ENCODE assay signal across 1 cellular context in the genomic region with DNA sequence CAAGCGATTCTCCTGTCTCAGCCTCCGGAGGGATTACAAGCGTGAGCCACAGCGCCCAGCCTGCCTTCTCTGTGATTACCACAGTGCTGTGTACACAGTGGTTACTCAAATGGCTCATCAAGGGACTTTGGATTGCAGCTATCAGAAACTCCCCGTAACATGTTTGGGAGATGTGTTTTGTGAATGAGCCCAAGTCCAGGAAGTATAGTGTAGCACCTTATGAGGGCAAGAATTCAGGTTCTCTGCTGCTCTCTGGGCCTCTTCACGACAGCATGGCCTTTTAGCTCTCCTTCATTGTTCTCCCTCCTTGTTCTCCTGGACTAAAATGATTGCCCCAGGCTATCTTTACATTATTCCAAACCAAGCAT.
TF ChIP-seq lines count a peak whose summit lies in the region.

No MANE protein-coding gene starts in this region.

TF ChIP-seq in HepG2, 621 proteins besides CTCF, POLR2A, EP300 and RAD21 (continued from another document and continues in another):
- no peak for TF ChIP-seq ZNF326 (CRISPR knock-in tag; IDR thresholded peaks at IDR 0.05; ENCODE audit: borderline replicate concordance)
- TF ChIP-seq FOXO1 (CRISPR knock-in tag; IDR thresholded peaks at IDR 0.05): peak; percentile 89
- TF ChIP-seq SRF (IDR thresholded peaks at IDR 0.05; ENCODE audit: low read depth, low read length): peak; percentile 15; the same call in 1 of the 2 replicates
- no peak for TF ChIP-seq FLYWCH1 (CRISPR knock-in tag; IDR thresholded peaks at IDR 0.05)
- TF ChIP-seq MTF1 (CRISPR knock-in tag; IDR thresholded peaks at IDR 0.05): no peak
- TF ChIP-seq, protein P1, sequence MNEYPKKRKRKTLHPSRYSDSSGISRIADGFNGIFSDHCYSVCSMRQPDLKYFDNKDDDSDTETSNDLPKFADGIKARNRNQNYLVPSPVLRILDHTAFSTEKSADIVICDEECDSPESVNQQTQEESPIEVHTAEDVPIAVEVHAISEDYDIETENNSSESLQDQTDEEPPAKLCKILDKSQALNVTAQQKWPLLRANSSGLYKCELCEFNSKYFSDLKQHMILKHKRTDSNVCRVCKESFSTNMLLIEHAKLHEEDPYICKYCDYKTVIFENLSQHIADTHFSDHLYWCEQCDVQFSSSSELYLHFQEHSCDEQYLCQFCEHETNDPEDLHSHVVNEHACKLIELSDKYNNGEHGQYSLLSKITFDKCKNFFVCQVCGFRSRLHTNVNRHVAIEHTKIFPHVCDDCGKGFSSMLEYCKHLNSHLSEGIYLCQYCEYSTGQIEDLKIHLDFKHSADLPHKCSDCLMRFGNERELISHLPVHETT (CRISPR knock-in tag; conservative IDR thresholded peaks at IDR 0.05): no peak
- peak; percentile 79 for TF ChIP-seq ZNF12 (CRISPR knock-in tag; IDR thresholded peaks at IDR 0.05)
- no peak for TF ChIP-seq NFE2L2 (IDR thresholded peaks at IDR 0.05; ENCODE audit: low read length)
- TF ChIP-seq TBX2 (CRISPR knock-in tag; IDR thresholded peaks at IDR 0.05; ENCODE audit: borderline replicate concordance): peak; percentile 85
- no peak for TF ChIP-seq AGO1 (IDR thresholded peaks at IDR 0.05; ENCODE audit: low read depth, low read length, poor library complexity, severe bottlenecking)
- no peak for TF ChIP-seq ZNF75D (CRISPR knock-in tag; IDR thresholded peaks at IDR 0.05; ENCODE audit: borderline replicate concordance)
- no peak for TF ChIP-seq MZF1 (CRISPR knock-in tag; IDR thresholded peaks at IDR 0.05; ENCODE audit: borderline replicate concordance)
- TF ChIP-seq, protein P2, sequence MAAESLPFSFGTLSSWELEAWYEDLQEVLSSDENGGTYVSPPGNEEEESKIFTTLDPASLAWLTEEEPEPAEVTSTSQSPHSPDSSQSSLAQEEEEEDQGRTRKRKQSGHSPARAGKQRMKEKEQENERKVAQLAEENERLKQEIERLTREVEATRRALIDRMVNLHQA (CRISPR knock-in tag; IDR thresholded peaks at IDR 0.05): no peak
- TF ChIP-seq MIER3 (CRISPR knock-in tag; IDR thresholded peaks at IDR 0.05; ENCODE audit: borderline replicate concordance): no peak
- TF ChIP-seq MYC (CRISPR knock-in tag; IDR thresholded peaks at IDR 0.05; ENCODE audit: borderline replicate concordance): peak; percentile 43; the same call in 1 of the 2 replicates
- TF ChIP-seq SMAD1 (CRISPR knock-in tag; IDR thresholded peaks at IDR 0.05; ENCODE audit: borderline replicate concordance, low read depth): no peak
- TF ChIP-seq DMAP1 (CRISPR knock-in tag; IDR thresholded peaks at IDR 0.05): peak; percentile 45; the same call in 1 of the 2 replicates
- TF ChIP-seq ZFP82 (CRISPR knock-in tag; IDR thresholded peaks at IDR 0.05; ENCODE audit: borderline replicate concordance): no peak
- no peak for TF ChIP-seq ZNF207 (IDR thresholded peaks at IDR 0.05; ENCODE audit: borderline replicate concordance)
- TF ChIP-seq RBM39 (IDR thresholded peaks at IDR 0.05; ENCODE audit: low read depth, low read length, poor library complexity, severe bottlenecking): no peak
- no peak for TF ChIP-seq ZMAT3 (CRISPR knock-in tag; conservative IDR thresholded peaks at IDR 0.05)
- no peak for TF ChIP-seq ZNF496 (CRISPR knock-in tag; IDR thresholded peaks at IDR 0.05; ENCODE audit: insufficient replicate concordance)
- no peak for TF ChIP-seq PHB2 (IDR thresholded peaks at IDR 0.05; ENCODE audit: partially characterized antibody)
- TF ChIP-seq ZNF33B (CRISPR knock-in tag; IDR thresholded peaks at IDR 0.05): no peak
- TF ChIP-seq, protein P3, sequence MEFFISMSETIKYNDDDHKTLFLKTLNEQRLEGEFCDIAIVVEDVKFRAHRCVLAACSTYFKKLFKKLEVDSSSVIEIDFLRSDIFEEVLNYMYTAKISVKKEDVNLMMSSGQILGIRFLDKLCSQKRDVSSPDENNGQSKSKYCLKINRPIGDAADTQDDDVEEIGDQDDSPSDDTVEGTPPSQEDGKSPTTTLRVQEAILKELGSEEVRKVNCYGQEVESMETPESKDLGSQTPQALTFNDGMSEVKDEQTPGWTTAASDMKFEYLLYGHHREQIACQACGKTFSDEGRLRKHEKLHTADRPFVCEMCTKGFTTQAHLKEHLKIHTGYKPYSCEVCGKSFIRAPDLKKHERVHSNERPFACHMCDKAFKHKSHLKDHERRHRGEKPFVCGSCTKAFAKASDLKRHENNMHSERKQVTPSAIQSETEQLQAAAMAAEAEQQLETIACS (CRISPR knock-in tag; IDR thresholded peaks at IDR 0.05): no peak
- no peak for TF ChIP-seq IRX3 (CRISPR knock-in tag; IDR thresholded peaks at IDR 0.05; ENCODE audit: borderline replicate concordance, low read depth)
- TF ChIP-seq SRSF1 (optimal IDR thresholded peaks at IDR 0.05; ENCODE audit: low read depth, low read length): no peak
- TF ChIP-seq SNRNP70 (IDR thresholded peaks at IDR 0.05; ENCODE audit: low read depth, low read length): no peak
- no peak for TF ChIP-seq NFKB2 (CRISPR knock-in tag; IDR thresholded peaks at IDR 0.05; ENCODE audit: borderline replicate concordance)
- no peak for TF ChIP-seq ZNF619 (CRISPR knock-in tag; IDR thresholded peaks at IDR 0.05)
- no peak for TF ChIP-seq ZBTB21 (CRISPR knock-in tag; IDR thresholded peaks at IDR 0.05)
- no peak for TF ChIP-seq ZSCAN22 (CRISPR knock-in tag; IDR thresholded peaks at IDR 0.05)
- TF ChIP-seq, protein P4, sequence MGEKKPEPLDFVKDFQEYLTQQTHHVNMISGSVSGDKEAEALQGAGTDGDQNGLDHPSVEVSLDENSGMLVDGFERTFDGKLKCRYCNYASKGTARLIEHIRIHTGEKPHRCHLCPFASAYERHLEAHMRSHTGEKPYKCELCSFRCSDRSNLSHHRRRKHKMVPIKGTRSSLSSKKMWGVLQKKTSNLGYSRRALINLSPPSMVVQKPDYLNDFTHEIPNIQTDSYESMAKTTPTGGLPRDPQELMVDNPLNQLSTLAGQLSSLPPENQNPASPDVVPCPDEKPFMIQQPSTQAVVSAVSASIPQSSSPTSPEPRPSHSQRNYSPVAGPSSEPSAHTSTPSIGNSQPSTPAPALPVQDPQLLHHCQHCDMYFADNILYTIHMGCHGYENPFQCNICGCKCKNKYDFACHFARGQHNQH (CRISPR knock-in tag; IDR thresholded peaks at IDR 0.05): peak; percentile 80
- TF ChIP-seq ZKSCAN1 (IDR thresholded peaks at IDR 0.05; ENCODE audit: low read length): no peak
- peak; percentile 44; the same call in 1 of the 2 replicates for TF ChIP-seq NR2F6 (IDR thresholded peaks at IDR 0.05)
- peak; percentile 56; the same call in 1 of the 2 replicates for TF ChIP-seq NR2F6 (CRISPR knock-in tag; IDR thresholded peaks at IDR 0.05)
- no peak for TF ChIP-seq ZFP36L1 (CRISPR knock-in tag; IDR thresholded peaks at IDR 0.05)
- TF ChIP-seq, protein P5, sequence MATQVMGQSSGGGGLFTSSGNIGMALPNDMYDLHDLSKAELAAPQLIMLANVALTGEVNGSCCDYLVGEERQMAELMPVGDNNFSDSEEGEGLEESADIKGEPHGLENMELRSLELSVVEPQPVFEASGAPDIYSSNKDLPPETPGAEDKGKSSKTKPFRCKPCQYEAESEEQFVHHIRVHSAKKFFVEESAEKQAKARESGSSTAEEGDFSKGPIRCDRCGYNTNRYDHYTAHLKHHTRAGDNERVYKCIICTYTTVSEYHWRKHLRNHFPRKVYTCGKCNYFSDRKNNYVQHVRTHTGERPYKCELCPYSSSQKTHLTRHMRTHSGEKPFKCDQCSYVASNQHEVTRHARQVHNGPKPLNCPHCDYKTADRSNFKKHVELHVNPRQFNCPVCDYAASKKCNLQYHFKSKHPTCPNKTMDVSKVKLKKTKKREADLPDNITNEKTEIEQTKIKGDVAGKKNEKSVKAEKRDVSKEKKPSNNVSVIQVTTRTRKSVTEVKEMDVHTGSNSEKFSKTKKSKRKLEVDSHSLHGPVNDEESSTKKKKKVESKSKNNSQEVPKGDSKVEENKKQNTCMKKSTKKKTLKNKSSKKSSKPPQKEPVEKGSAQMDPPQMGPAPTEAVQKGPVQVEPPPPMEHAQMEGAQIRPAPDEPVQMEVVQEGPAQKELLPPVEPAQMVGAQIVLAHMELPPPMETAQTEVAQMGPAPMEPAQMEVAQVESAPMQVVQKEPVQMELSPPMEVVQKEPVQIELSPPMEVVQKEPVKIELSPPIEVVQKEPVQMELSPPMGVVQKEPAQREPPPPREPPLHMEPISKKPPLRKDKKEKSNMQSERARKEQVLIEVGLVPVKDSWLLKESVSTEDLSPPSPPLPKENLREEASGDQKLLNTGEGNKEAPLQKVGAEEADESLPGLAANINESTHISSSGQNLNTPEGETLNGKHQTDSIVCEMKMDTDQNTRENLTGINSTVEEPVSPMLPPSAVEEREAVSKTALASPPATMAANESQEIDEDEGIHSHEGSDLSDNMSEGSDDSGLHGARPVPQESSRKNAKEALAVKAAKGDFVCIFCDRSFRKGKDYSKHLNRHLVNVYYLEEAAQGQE (IDR thresholded peaks at IDR 0.05; ENCODE audit: borderline replicate concordance in 1 of 2, low read depth in 1 of 2, low read length in 2 of 2): peak in 1 of 2 experiments; percentile 53; a peak in 1 of 4 replicates
- TF ChIP-seq PCBP2 (optimal IDR thresholded peaks at IDR 0.05; ENCODE audit: low read depth, low read length, poor library complexity, severe bottlenecking): no peak
- peak; percentile 36; the same call in 1 of the 2 replicates for TF ChIP-seq CCDC6 (CRISPR knock-in tag; IDR thresholded peaks at IDR 0.05)
- no peak for TF ChIP-seq FOXM1 (CRISPR knock-in tag; IDR thresholded peaks at IDR 0.05)
- TF ChIP-seq, protein P6, sequence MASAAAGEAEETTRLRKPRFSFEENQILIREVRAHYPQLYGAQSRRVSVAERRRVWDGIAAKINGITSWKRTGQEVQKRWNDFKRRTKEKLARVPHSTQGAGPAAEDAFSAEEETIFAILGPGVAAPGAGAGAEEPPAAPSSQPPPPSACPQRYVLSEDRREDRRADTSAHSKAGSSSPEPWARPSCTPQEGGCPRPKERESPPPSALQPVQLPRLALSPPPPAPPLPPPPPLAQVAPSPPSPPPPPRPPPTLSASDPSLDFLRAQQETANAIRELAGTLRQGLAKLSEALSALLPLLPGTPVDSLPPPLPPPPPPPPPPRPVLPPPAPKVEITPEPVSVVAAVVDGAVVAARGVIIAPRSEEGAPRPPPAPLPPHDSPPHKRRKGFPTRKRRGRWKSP (CRISPR knock-in tag; IDR thresholded peaks at IDR 0.05): no peak
- TF ChIP-seq, protein P7, sequence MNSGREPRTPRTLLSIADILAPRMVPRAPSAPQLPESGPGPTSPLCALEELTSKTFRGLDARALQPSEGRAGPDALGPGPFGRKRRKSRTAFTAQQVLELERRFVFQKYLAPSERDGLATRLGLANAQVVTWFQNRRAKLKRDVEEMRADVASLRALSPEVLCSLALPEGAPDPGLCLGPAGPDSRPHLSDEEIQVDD (CRISPR knock-in tag; IDR thresholded peaks at IDR 0.05; ENCODE audit: borderline replicate concordance): no peak
- no peak for TF ChIP-seq ZNF20 (CRISPR knock-in tag; IDR thresholded peaks at IDR 0.05)
- 0 out of 2 replicates have a peak, but pooled peaks have one; percentile 50 for TF ChIP-seq SATB2 (CRISPR knock-in tag; IDR thresholded peaks at IDR 0.05)
- TF ChIP-seq, protein P8, sequence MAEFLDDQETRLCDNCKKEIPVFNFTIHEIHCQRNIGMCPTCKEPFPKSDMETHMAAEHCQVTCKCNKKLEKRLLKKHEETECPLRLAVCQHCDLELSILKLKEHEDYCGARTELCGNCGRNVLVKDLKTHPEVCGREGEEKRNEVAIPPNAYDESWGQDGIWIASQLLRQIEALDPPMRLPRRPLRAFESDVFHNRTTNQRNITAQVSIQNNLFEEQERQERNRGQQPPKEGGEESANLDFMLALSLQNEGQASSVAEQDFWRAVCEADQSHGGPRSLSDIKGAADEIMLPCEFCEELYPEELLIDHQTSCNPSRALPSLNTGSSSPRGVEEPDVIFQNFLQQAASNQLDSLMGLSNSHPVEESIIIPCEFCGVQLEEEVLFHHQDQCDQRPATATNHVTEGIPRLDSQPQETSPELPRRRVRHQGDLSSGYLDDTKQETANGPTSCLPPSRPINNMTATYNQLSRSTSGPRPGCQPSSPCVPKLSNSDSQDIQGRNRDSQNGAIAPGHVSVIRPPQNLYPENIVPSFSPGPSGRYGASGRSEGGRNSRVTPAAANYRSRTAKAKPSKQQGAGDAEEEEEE (CRISPR knock-in tag; IDR thresholded peaks at IDR 0.05; ENCODE audit: borderline replicate concordance): no peak
- TF ChIP-seq, protein P9, sequence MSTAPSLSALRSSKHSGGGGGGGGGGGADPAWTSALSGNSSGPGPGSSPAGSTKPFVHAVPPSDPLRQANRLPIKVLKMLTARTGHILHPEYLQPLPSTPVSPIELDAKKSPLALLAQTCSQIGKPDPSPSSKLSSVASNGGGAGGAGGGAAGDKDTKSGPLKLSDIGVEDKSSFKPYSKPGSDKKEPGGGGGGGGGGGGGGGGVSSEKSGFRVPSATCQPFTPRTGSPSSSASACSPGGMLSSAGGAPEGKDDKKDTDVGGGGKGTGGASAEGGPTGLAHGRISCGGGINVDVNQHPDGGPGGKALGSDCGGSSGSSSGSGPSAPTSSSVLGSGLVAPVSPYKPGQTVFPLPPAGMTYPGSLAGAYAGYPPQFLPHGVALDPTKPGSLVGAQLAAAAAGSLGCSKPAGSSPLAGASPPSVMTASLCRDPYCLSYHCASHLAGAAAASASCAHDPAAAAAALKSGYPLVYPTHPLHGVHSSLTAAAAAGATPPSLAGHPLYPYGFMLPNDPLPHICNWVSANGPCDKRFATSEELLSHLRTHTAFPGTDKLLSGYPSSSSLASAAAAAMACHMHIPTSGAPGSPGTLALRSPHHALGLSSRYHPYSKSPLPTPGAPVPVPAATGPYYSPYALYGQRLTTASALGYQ (CRISPR knock-in tag; IDR thresholded peaks at IDR 0.05): peak; percentile 76; the same call in 1 of the 2 replicates
- no peak for TF ChIP-seq SMYD3 (CRISPR knock-in tag; IDR thresholded peaks at IDR 0.05)
- TF ChIP-seq MAFK (conservative IDR thresholded peaks at IDR 0.05 in 1 of 2, IDR thresholded peaks at IDR 0.05 in 1 of 2; ENCODE audit: low read length in 2 of 2): no peak
- TF ChIP-seq, protein P10, sequence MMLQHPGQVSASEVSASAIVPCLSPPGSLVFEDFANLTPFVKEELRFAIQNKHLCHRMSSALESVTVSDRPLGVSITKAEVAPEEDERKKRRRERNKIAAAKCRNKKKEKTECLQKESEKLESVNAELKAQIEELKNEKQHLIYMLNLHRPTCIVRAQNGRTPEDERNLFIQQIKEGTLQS (CRISPR knock-in tag; IDR thresholded peaks at IDR 0.05): no peak
- TF ChIP-seq, protein P11, sequence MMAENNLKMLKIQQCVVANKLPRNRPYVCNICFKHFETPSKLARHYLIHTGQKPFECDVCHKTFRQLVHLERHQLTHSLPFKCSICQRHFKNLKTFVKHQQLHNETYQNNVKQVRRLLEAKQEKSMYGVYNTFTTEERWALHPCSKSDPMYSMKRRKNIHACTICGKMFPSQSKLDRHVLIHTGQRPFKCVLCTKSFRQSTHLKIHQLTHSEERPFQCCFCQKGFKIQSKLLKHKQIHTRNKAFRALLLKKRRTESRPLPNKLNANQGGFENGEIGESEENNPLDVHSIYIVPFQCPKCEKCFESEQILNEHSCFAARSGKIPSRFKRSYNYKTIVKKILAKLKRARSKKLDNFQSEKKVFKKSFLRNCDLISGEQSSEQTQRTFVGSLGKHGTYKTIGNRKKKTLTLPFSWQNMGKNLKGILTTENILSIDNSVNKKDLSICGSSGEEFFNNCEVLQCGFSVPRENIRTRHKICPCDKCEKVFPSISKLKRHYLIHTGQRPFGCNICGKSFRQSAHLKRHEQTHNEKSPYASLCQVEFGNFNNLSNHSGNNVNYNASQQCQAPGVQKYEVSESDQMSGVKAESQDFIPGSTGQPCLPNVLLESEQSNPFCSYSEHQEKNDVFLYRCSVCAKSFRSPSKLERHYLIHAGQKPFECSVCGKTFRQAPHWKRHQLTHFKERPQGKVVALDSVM (CRISPR knock-in tag; IDR thresholded peaks at IDR 0.05): peak; percentile 99
- TF ChIP-seq HDAC6 (IDR thresholded peaks at IDR 0.05; ENCODE audit: low read depth, low read length): no peak
- no peak for TF ChIP-seq IKZF4 (CRISPR knock-in tag; IDR thresholded peaks at IDR 0.05; ENCODE audit: borderline replicate concordance, low read depth, not compliant biosample characterization)
- TF ChIP-seq EEA1 (CRISPR knock-in tag; IDR thresholded peaks at IDR 0.05; ENCODE audit: borderline replicate concordance): no peak
